ENCODE assay signal across 11 cellular contexts in the genomic region with DNA sequence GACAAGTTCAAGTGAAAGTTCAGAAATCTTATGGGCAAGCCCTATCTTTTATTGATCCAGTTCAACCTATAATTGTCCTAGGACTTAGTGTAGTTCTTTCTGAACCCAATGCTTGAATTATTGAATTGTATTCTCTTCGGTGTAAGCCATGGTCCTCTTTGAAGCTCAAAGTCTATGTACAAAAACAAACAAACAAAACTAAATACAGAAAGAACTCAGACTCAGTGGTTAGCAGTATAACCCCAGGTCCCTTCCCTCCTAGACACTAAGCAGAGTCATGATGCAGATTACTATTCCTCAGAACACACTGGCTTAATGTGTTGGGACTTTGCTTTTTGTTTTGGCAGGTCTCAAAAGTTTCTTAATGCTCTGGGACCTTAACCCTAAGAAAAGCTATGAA.
"Had no signal": no experiment of that assay in that cellular context is flagged by ENCODE, and none has a peak within 500 bp of the region (broad histone marks: within the 10 kb centered on the region; RNA-seq: fewer than 3 reads in every experiment).

No MANE protein-coding gene starts in this region.

- H3K27ac ChIP-seq: GM23248 had no signal

- H3K4me3 ChIP-seq: GM23248, GM23338, HAP-1 had no signal

- DNase-seq: GM23248, GOT3, H7, H9, HCEC 1CT, HFFc6 had no signal

- H3K4me1 ChIP-seq: HAP-1 had no signal

- H3K9me3 ChIP-seq: HAP-1 had no signal

- H2AFZ ChIP-seq: GM23248, GM23338 had no signal

- H3K4me2 ChIP-seq: GM23338 had no signal

- H3K36me3 ChIP-seq: HAP-1 had no signal

- FAIRE-seq: H1, H54 had no signal

- ATAC-seq: GM23338, HCT116 had no signal

- H3K9ac ChIP-seq: GM23248 had no signal
